In the genomic region with DNA sequence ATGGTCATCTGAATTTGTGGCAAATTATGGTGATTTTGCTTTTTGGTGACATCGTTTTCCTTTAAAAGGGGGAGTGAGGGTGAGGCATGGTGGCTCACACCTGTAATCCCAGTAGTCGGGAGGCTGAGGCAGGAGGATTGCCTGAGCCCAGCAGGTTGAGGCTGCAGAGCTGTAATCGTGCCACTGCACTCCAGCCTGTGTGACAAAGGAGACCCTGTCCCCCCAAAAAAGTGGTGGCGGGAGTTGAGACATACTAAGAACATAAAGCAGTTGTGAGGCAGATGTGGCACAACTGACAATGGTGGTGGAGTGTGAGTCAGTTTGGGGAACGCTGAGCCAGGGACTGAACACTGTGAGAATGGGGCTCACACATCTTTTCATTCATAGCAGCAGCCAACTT, we compare ENCODE assay signal across 1 cellular context.
A peak's percentile ranks its signal among the peaks of the same experiment; 100 is the strongest.
TF ChIP-seq lines count a peak whose summit lies in the region.

No MANE protein-coding gene starts in this region.

TF ChIP-seq in HepG2, 621 proteins besides CTCF, POLR2A, EP300 and RAD21 (continued from another document):
- TF ChIP-seq, protein P1, sequence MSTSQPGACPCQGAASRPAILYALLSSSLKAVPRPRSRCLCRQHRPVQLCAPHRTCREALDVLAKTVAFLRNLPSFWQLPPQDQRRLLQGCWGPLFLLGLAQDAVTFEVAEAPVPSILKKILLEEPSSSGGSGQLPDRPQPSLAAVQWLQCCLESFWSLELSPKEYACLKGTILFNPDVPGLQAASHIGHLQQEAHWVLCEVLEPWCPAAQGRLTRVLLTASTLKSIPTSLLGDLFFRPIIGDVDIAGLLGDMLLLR (CRISPR knock-in tag; IDR thresholded peaks at IDR 0.05) = 0 out of 2 replicates have a peak, but pooled peaks have one; percentile 47
TF ChIP-seq in HepG2: peak in this region for 5.
